Comparison of ENCODE assay signal across 12 cellular contexts in the genomic region with DNA sequence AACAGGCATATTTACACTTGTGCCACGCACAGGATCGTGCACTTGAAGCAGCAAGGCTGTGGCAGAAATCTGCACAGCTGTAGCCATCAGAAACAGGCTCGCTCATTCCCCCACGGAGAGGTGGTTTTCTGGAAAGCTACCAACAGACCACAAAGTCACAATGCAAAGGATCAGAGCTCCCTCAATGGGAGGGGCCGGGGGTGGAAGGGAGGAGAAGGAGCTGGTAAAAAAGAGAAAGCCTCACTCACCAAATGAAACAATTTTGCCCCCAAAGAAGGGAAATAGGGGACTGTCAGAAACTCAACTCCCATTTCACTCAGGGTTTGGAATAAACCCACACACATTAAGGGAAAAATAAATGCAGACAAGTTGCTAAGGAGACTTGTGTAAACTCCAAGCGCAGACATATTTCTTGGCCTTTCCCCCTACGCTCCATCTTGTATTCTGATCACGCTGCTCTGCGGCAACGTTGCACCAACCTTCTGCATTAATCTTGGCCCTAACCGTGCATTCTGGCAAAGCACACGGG. TPM values are rescaled to one million over a fixed set of nuclear protein-coding genes. Genes with fewer than 3 reads are reported as not detected.
DNase-seq lines count a peak whose midpoint lies in the region; TF ChIP-seq lines count a peak whose summit lies in the region.
"Had no signal": no experiment of that assay in that cellular context is flagged by ENCODE, and none has a peak within 500 bp of the region (broad histone marks: within the 10 kb centered on the region; RNA-seq: fewer than 3 reads in every experiment).

No MANE protein-coding gene starts in this region.

- H3K27me3 ChIP-seq in A673 (replicated peaks; ENCODE audit: insufficient read depth, low read depth, low read length, poor library complexity), result no peaks in the 10 kb centered on the region
- no peaks in the 10 kb centered on the region for H3K27me3 ChIP-seq in muscle layer of duodenum (ENCODE audit: low read depth, low read length)
- H3K27me3 ChIP-seq in H7 (ENCODE audit: control insufficient read depth, insufficient read depth, low read length), result no peaks in the 10 kb centered on the region

- DNase-seq in A673 (ENCODE audit: low spot score), result peak; percentile 90
- DNase-seq in NCI-H187 treated with DMSO at 0.1 percent for 48 hours (lab: John Stamatoyannopoulos, UW), result peak; percentile 65
- DNase-seq in epithelial cell of proximal tubule (ENCODE audit: low read depth), result no peak
- no peak for DNase-seq in cortex of kidney (lab: John Stamatoyannopoulos, UW)
- DNase-seq in H7, result no peak
- DNase-seq in germinal center (ENCODE audit: low spot score), result no peak
- no peak for DNase-seq in NCI-H2029 treated with DMSO at 0.1 percent for 48 hours (lab: John Stamatoyannopoulos, UW)
- DNase-seq: activated T-cell treated with anti-CD3 and anti-CD28 coated beads, Interleukin-2, amount 50 U/mL, for 48 hours; CD8-positive, alpha-beta memory T cell; NCI-H1436 had no signal

- no peaks in the 10 kb centered on the region for H3K36me3 ChIP-seq in A673 (ENCODE audit: insufficient read depth, low read length, poor library complexity, severe bottlenecking)
- peaks cover 0 to 28% of the 10 kb centered on the region in 2 donors for H3K36me3 ChIP-seq in muscle layer of duodenum (ENCODE audit: control insufficient read depth in 1 of 2, insufficient read depth in 2 of 2, low read length in 2 of 2)
- H3K36me3 ChIP-seq in H7 (replicated peaks; ENCODE audit: control insufficient read depth, insufficient read depth, low read length), result no peaks in the 10 kb centered on the region

- CTCF ChIA-PET in A673 (lab: Charles Lee), result no interaction called here

- H3K27ac ChIP-seq in A673 (ENCODE audit: low read depth, low read length, poor library complexity, severe bottlenecking) (peak overlapping the region; percentile 81), muscle layer of duodenum (ENCODE audit: low read length) (peak overlapping the region; percentile 58)

- intact Hi-C loops in A673 (cut with micrococcal nuclease; ENCODE audit: unreplicated experiment), result loop anchor here (5.0 kb wide), 2 partner anchors 43 to 52 kb away; no protein-coding TSS in a partner anchor

- TF ChIP-seq CTCF in A673 (conservative IDR thresholded peaks at IDR 0.05; ENCODE audit: low read depth, low read length) (no peak), epithelial cell of proximal tubule (conservative IDR thresholded peaks at IDR 0.05; ENCODE audit: low read depth, low read length) (no peak)

- H3K4me3 ChIP-seq in A673 (ENCODE audit: low read depth, low read length, poor library complexity, severe bottlenecking), result peak overlapping the region; percentile 49
- peak overlapping the region; percentile 9 for H3K4me3 ChIP-seq in epithelial cell of proximal tubule (ENCODE audit: low read depth, low read length)
- H3K4me3 ChIP-seq in muscle layer of duodenum (ENCODE audit: low read depth in 1 of 2, low read length in 2 of 2), result peak overlapping the region; percentile 31 to 59
- no peak overlapping the region for H3K4me3 ChIP-seq in H7 (ENCODE audit: insufficient read depth, low read depth, low read length)

- POLR2A ChIA-PET in A673 (lab: Charles Lee; ENCODE audit: low non-redundant PET), result no interaction called here

- no peaks in the 10 kb centered on the region for H3K9me3 ChIP-seq in A673 (ENCODE audit: low read depth, low read length, poor library complexity, severe bottlenecking)
- H3K9me3 ChIP-seq in muscle layer of duodenum (ENCODE audit: control insufficient read depth in 1 of 2, low read length in 2 of 2), result no peaks in the 10 kb centered on the region

- no TSS peak for BruUV-seq in A673 (replicated peaks; lab: Mats Ljungman, UMichigan)

- H3K4me1 ChIP-seq in A673 (ENCODE audit: insufficient read depth, low read length, poor library complexity, severe bottlenecking), result peaks cover 38% of the 10 kb centered on the region
- peaks cover 0 to 21% of the 10 kb centered on the region in 2 donors for H3K4me1 ChIP-seq in muscle layer of duodenum (ENCODE audit: control insufficient read depth in 1 of 2, insufficient read depth in 2 of 2, low read length in 2 of 2)

RNA-seq across cellular contexts. Expression of a gene that starts 43.2 kb away (rescaled TPM):
- total RNA-seq in A673 (2021) (0.82 and 2.2 TPM in 2 replicates), epithelial cell of proximal tubule (0.29 and 1.9 TPM in 2 replicates)
- total RNA-seq in H7 (2014; rRNA removed; shearing (Covaris generic)), result not detected in 2 replicates
- total RNA-seq: CD8-positive, alpha-beta memory T cell; lung microvascular endothelial cell had no signal

Comparison
In these comparisons a context has a peak if more than half of its experiments do, and no peak if none do; other contexts are left out.
1. DNase-seq: peak in A673 (single experiment) and NCI-H187 treated with DMSO at 0.1 percent for 48 hours (single experiment); none in epithelial cell of proximal tubule (single experiment), cortex of kidney (single experiment), H7 (single experiment), germinal center (single experiment) and NCI-H2029 treated with DMSO at 0.1 percent for 48 hours (single experiment).